Comparison of ENCODE assay signal across 10 cellular contexts in the genomic region with DNA sequence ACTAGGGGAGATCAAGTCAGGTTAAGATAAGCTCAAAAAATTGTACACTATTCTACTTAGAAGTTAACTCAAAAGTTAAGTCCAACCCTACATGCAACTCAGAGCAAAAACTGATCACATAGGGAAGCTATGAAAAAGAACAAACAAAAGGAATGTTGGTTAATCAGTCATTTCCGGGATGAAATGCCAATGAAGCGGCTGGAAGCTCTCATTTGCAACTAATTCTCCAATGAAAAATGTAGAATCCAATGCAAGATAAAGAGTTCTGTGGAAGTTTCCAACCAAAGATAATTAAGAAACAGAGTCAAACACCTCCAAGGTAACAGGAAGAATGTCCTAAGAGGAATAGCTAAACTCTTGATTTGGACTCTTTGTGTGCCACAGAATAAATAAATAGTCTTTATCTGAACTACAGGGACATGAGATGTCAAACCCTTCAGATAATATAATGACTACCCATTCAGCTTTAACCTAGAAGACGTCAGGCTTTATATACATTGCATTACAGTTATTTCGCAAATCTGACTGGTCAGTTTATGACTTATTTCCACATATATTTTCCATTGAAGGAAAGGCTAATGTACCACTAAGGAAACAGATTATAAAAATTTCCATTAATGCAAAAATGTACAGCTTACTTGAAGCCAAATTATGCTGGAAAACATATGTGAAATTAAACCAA. TPM values are rescaled to one million over a fixed set of nuclear protein-coding genes. Genes with fewer than 3 reads are reported as not detected.
DNase-seq lines count a peak whose midpoint lies in the region; ATAC-seq and TF ChIP-seq lines count a peak whose summit lies in the region.
"Had no signal": no experiment of that assay in that cellular context is flagged by ENCODE, and none has a peak within 500 bp of the region (broad histone marks: within the 10 kb centered on the region; RNA-seq: fewer than 3 reads in every experiment).

No MANE protein-coding gene starts in this region.

- DNase-seq in ACHN (peak; percentile 69), MV-4-11 (lab: John Stamatoyannopoulos, UW) (peak; percentile 8), mesothelial cell of epicardium (ENCODE audit: low spot score in 2 of 2, unreplicated experiment in 2 of 2) (no peak), HUDEP-2 (lab: John Stamatoyannopoulos, UW; ENCODE audit: unreplicated experiment in 76 of 76) (no peak), H7 (no peak)
- DNase-seq in NK-92 treated with Interleukin-12 subunit alpha and Interleukin-12 subunit beta, amount 100 ng/mL, for 24 hours (lab: John Stamatoyannopoulos, UW) = no peak
- DNase-seq: activated T-cell treated with anti-CD3 and anti-CD28 coated beads, Interleukin-2, amount 50 U/mL, for 72 hours; NCI-H1105 had no signal

- no peak for TF ChIP-seq CTCF in mesothelial cell of epicardium (IDR thresholded peaks at IDR 0.05; ENCODE audit: unreplicated experiment)

- H3K9ac ChIP-seq in duodenal mucosa (ENCODE audit: low read depth in 1 of 2, low read length in 2 of 2) = peak overlapping the region in 1 of 2 donors; percentile 62

- H3K27me3 Mint-ChIP-seq in mesothelial cell of epicardium (ENCODE audit: low read depth) = no peaks in the 10 kb centered on the region

- in situ Hi-C loops in ACHN (cut with HindIII; ENCODE audit: low pct_ligation_motif_present, low pct_unique_long_range_greater_than_20kb, low sequenced_read_pairs) = no loop called here

- peaks cover 19 to 34% of the 10 kb centered on the region in 2 donors for H3K4me1 ChIP-seq in duodenal mucosa (ENCODE audit: control insufficient read depth in 1 of 2, insufficient read depth in 2 of 2, low read length in 2 of 2)

- ATAC-seq in HG02759 (IDR thresholded peaks at IDR 0.05; ENCODE audit: unreplicated experiment) = no peak
- ATAC-seq: activated T-cell treated with anti-CD3 and anti-CD28 coated beads, Interleukin-2, amount 50 U/mL, for 72 hours had no signal

- peaks cover 25% of the 10 kb centered on the region for H3K4me1 Mint-ChIP-seq in mesothelial cell of epicardium

- no peaks in the 10 kb centered on the region for H3K9me3 Mint-ChIP-seq in mesothelial cell of epicardium

- H3K36me3 Mint-ChIP-seq in mesothelial cell of epicardium = peaks cover 3% of the 10 kb centered on the region

- no peaks in the 10 kb centered on the region for H3K27me3 ChIP-seq in duodenal mucosa (ENCODE audit: control insufficient read depth in 1 of 2, insufficient read depth in 2 of 2, low read length in 2 of 2)
- H3K27me3 ChIP-seq in H7 (ENCODE audit: control insufficient read depth, insufficient read depth, low read length) = no peaks in the 10 kb centered on the region

- no peak overlapping the region for H3K4me3 Mint-ChIP-seq in mesothelial cell of epicardium
- H3K4me3 Mint-ChIP-seq: activated T-cell treated with anti-CD3 and anti-CD28 coated beads, Interleukin-2, amount 50 U/mL, for 72 hours had no signal

- H3K27ac ChIP-seq in duodenal mucosa (ENCODE audit: low read depth, low read length) = peak overlapping the region; percentile 35

- H3K4me3 ChIP-seq in duodenal mucosa (ENCODE audit: low read depth in 1 of 2, low read length in 2 of 2) (peak overlapping the region; percentile 62 to 65), H7 (ENCODE audit: insufficient read depth, low read depth, low read length) (no peak overlapping the region)

- H3K36me3 ChIP-seq in duodenal mucosa (ENCODE audit: control insufficient read depth in 1 of 2, insufficient read depth in 2 of 2, low read length in 2 of 2) (no peaks in the 10 kb centered on the region), H7 (replicated peaks; ENCODE audit: control insufficient read depth, insufficient read depth, low read length) (no peaks in the 10 kb centered on the region)

- peak overlapping the region; percentile 23 for H3K27ac Mint-ChIP-seq in mesothelial cell of epicardium
- H3K27ac Mint-ChIP-seq: activated T-cell treated with anti-CD3 and anti-CD28 coated beads, Interleukin-2, amount 50 U/mL, for 72 hours had no signal

- H3K9me3 ChIP-seq in duodenal mucosa (ENCODE audit: control insufficient read depth in 1 of 2, low read length in 2 of 2) = no peaks in the 10 kb centered on the region

RNA-seq across cellular contexts. Expression of a gene that starts 48.0 kb away (rescaled TPM):
- 302 to 317 TPM (median 306 TPM) in 3 replicates for total RNA-seq in mesothelial cell of epicardium
- total RNA-seq in H7 (2014; rRNA removed; shearing (Covaris generic)) = 49.2 and 57.9 TPM in 2 replicates

Comparison
In these comparisons a context has a peak if more than half of its experiments do, and no peak if none do; other contexts are left out.
1. DNase-seq: peak in ACHN (single experiment) and MV-4-11 (single experiment); none in mesothelial cell of epicardium (0 of 2), NK-92 treated with Interleukin-12 subunit alpha and Interleukin-12 subunit beta, amount 100 ng/mL, for 24 hours (single experiment), HUDEP-2 (0 of 76) and H7 (single experiment).